1 cellular context compared by ENCODE assay signal in the genomic region with DNA sequence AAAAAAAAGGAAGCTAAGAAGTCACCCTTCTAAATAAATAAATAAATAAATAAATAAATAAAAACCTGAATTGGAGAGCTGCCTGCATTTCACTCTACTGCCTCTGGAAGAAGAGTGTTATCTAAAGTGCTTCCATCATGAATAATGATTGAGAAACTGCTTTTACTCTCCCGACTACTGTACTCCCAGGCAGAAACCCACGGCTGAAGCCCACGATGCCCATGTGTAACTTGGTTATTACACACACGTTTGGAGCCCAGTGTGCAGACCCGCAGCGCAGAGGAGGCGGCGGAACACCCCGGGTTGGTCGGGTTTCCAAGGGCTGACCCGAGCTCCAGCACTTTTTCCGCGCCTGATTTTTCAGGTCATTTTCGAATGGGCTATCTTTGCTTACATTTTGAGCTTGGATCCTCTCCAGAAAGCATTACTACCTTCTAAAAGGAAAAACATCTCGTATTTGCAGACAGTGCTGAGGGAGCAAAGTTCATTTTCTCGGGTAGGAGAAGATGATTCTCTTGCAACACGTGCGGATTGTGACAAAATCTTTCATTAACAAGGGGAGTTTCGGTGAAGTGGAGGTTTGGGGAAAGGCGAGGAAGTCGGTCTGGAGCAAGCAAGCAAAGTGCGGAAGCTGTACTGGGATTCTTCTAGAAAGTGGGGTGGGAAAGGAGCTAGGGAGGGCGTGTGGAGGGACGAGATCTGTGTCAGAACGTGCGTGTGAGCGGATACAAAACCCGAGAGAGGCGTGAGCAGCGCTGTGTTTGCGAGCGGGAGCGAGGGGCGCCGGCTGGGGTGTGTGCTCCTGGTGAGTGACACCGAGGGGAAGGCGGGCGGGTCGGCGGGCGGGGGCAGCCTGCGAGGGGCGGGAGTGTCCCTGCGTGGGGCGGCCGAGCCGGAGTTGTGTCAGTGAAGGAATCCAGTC.
TF ChIP-seq lines count a peak whose summit lies in the region.

A gene with protein sequence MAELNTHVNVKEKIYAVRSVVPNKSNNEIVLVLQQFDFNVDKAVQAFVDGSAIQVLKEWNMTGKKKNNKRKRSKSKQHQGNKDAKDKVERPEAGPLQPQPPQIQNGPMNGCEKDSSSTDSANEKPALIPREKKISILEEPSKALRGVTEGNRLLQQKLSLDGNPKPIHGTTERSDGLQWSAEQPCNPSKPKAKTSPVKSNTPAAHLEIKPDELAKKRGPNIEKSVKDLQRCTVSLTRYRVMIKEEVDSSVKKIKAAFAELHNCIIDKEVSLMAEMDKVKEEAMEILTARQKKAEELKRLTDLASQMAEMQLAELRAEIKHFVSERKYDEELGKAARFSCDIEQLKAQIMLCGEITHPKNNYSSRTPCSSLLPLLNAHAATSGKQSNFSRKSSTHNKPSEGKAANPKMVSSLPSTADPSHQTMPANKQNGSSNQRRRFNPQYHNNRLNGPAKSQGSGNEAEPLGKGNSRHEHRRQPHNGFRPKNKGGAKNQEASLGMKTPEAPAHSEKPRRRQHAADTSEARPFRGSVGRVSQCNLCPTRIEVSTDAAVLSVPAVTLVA (plus strand): TSS at position 897 of the 922 bp plus-strand sequence. CDS start 82,552 bp downstream, outside the sequence.

TF ChIP-seq in HepG2, 621 proteins besides CTCF, POLR2A, EP300 and RAD21 (continued from another document and continues in another):
- TF ChIP-seq, protein P1, sequence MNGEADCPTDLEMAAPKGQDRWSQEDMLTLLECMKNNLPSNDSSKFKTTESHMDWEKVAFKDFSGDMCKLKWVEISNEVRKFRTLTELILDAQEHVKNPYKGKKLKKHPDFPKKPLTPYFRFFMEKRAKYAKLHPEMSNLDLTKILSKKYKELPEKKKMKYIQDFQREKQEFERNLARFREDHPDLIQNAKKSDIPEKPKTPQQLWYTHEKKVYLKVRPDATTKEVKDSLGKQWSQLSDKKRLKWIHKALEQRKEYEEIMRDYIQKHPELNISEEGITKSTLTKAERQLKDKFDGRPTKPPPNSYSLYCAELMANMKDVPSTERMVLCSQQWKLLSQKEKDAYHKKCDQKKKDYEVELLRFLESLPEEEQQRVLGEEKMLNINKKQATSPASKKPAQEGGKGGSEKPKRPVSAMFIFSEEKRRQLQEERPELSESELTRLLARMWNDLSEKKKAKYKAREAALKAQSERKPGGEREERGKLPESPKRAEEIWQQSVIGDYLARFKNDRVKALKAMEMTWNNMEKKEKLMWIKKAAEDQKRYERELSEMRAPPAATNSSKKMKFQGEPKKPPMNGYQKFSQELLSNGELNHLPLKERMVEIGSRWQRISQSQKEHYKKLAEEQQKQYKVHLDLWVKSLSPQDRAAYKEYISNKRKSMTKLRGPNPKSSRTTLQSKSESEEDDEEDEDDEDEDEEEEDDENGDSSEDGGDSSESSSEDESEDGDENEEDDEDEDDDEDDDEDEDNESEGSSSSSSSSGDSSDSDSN (CRISPR knock-in tag; IDR thresholded peaks at IDR 0.05) = peak; percentile 76
- TF ChIP-seq, protein P2, sequence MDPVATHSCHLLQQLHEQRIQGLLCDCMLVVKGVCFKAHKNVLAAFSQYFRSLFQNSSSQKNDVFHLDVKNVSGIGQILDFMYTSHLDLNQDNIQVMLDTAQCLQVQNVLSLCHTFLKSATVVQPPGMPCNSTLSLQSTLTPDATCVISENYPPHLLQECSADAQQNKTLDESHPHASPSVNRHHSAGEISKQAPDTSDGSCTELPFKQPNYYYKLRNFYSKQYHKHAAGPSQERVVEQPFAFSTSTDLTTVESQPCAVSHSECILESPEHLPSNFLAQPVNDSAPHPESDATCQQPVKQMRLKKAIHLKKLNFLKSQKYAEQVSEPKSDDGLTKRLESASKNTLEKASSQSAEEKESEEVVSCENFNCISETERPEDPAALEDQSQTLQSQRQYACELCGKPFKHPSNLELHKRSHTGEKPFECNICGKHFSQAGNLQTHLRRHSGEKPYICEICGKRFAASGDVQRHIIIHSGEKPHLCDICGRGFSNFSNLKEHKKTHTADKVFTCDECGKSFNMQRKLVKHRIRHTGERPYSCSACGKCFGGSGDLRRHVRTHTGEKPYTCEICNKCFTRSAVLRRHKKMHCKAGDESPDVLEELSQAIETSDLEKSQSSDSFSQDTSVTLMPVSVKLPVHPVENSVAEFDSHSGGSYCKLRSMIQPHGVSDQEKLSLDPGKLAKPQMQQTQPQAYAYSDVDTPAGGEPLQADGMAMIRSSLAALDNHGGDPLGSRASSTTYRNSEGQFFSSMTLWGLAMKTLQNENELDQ (CRISPR knock-in tag; IDR thresholded peaks at IDR 0.05; ENCODE audit: borderline replicate concordance) = peak; percentile 46; the same call in 1 of the 2 replicates
- TF ChIP-seq ZNF235 (CRISPR knock-in tag; IDR thresholded peaks at IDR 0.05; ENCODE audit: borderline replicate concordance) (no peak), ARID2 (CRISPR knock-in tag; IDR thresholded peaks at IDR 0.05; ENCODE audit: borderline replicate concordance) (0 out of 2 replicates have a peak, but pooled peaks have one; percentile 57), ZNF577 (CRISPR knock-in tag; IDR thresholded peaks at IDR 0.05; ENCODE audit: borderline replicate concordance, low read depth) (no peak), MTA1 (CRISPR knock-in tag; IDR thresholded peaks at IDR 0.05; ENCODE audit: borderline replicate concordance) (peak; percentile 93), KLF15 (CRISPR knock-in tag; IDR thresholded peaks at IDR 0.05; ENCODE audit: borderline replicate concordance) (no peak), SNRNP70 (IDR thresholded peaks at IDR 0.05; ENCODE audit: low read depth, low read length) (no peak), ASH2L (IDR thresholded peaks at IDR 0.05; ENCODE audit: insufficient read length, low read depth, low read length) (peak; percentile 97), ZNF766 (CRISPR knock-in tag; IDR thresholded peaks at IDR 0.05; ENCODE audit: borderline replicate concordance) (peak; percentile 34; the same call in 1 of the 2 replicates), IKZF1 (IDR thresholded peaks at IDR 0.05) (no peak), ZFAT (CRISPR knock-in tag; conservative IDR thresholded peaks at IDR 0.05) (no peak), POGZ (CRISPR knock-in tag; IDR thresholded peaks at IDR 0.05) (peak; percentile 73), ZFX (CRISPR knock-in tag; IDR thresholded peaks at IDR 0.05; ENCODE audit: low read depth) (peak; percentile 62; the same call in 1 of the 2 replicates), SALL2 (CRISPR knock-in tag; IDR thresholded peaks at IDR 0.05) (peak; percentile 43; the same call in 1 of the 2 replicates), ZNF883 (CRISPR knock-in tag; IDR thresholded peaks at IDR 0.05; ENCODE audit: not compliant biosample characterization) (no peak), RBFOX2 (IDR thresholded peaks at IDR 0.05; ENCODE audit: low read depth, low read length) (peak; percentile 76), ZNF891 (CRISPR knock-in tag; IDR thresholded peaks at IDR 0.05) (no peak; the same call in 1 of the 2 replicates), ZNF234 (CRISPR knock-in tag; conservative IDR thresholded peaks at IDR 0.05) (no peak), ZNF180 (CRISPR knock-in tag; IDR thresholded peaks at IDR 0.05; ENCODE audit: borderline replicate concordance, low read depth) (no peak), MBD4 (IDR thresholded peaks at IDR 0.05; ENCODE audit: borderline replicate concordance, low read length) (no peak), ZNF589 (CRISPR knock-in tag; conservative IDR thresholded peaks at IDR 0.05) (no peak; the same call in 1 of the 2 replicates), CHCHD3 (CRISPR knock-in tag; IDR thresholded peaks at IDR 0.05) (no peak), ZZZ3 (CRISPR knock-in tag; IDR thresholded peaks at IDR 0.05; ENCODE audit: borderline replicate concordance) (no peak), ELF3 (CRISPR knock-in tag; IDR thresholded peaks at IDR 0.05) (peak; percentile 71), ARNT (IDR thresholded peaks at IDR 0.05) (no peak), DNMT3B (CRISPR knock-in tag; conservative IDR thresholded peaks at IDR 0.05) (peak; percentile 88; the same call in 1 of the 2 replicates), NFE2 (CRISPR knock-in tag; IDR thresholded peaks at IDR 0.05) (no peak), RXRA (CRISPR knock-in tag; IDR thresholded peaks at IDR 0.05) (no peak; the same call in 1 of the 2 replicates), ZNF160 (CRISPR knock-in tag; IDR thresholded peaks at IDR 0.05) (no peak), TEAD3 (CRISPR knock-in tag; optimal IDR thresholded peaks at IDR 0.05; ENCODE audit: borderline replicate concordance) (peak; percentile 55), ZNF530 (CRISPR knock-in tag; IDR thresholded peaks at IDR 0.05; ENCODE audit: low read depth) (0 out of 2 replicates have a peak, but pooled peaks have one; percentile 73), ZNF790 (CRISPR knock-in tag; IDR thresholded peaks at IDR 0.05; ENCODE audit: borderline replicate concordance) (no peak; the same call in 1 of the 2 replicates), ZNF337 (CRISPR knock-in tag; IDR thresholded peaks at IDR 0.05; ENCODE audit: borderline replicate concordance, low read depth) (no peak), ZNF251 (CRISPR knock-in tag; IDR thresholded peaks at IDR 0.05) (no peak), ZNF205 (CRISPR knock-in tag; IDR thresholded peaks at IDR 0.05) (peak; percentile 77; the same call in 1 of the 2 replicates)
- TF ChIP-seq, protein P3, sequence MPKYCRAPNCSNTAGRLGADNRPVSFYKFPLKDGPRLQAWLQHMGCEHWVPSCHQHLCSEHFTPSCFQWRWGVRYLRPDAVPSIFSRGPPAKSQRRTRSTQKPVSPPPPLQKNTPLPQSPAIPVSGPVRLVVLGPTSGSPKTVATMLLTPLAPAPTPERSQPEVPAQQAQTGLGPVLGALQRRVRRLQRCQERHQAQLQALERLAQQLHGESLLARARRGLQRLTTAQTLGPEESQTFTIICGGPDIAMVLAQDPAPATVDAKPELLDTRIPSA (CRISPR knock-in tag; IDR thresholded peaks at IDR 0.05; ENCODE audit: borderline replicate concordance) = no peak; the same call in 1 of the 2 replicates
- TF ChIP-seq, protein P4, sequence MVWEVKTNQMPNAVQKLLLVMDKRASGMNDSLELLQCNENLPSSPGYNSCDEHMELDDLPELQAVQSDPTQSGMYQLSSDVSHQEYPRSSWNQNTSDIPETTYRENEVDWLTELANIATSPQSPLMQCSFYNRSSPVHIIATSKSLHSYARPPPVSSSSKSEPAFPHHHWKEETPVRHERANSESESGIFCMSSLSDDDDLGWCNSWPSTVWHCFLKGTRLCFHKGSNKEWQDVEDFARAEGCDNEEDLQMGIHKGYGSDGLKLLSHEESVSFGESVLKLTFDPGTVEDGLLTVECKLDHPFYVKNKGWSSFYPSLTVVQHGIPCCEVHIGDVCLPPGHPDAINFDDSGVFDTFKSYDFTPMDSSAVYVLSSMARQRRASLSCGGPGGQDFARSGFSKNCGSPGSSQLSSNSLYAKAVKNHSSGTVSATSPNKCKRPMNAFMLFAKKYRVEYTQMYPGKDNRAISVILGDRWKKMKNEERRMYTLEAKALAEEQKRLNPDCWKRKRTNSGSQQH (CRISPR knock-in tag; IDR thresholded peaks at IDR 0.05; ENCODE audit: low read depth) = peak; percentile 20; the same call in 1 of the 2 replicates
- TF ChIP-seq, protein P5, sequence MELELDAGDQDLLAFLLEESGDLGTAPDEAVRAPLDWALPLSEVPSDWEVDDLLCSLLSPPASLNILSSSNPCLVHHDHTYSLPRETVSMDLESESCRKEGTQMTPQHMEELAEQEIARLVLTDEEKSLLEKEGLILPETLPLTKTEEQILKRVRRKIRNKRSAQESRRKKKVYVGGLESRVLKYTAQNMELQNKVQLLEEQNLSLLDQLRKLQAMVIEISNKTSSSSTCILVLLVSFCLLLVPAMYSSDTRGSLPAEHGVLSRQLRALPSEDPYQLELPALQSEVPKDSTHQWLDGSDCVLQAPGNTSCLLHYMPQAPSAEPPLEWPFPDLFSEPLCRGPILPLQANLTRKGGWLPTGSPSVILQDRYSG (CRISPR knock-in tag; IDR thresholded peaks at IDR 0.05) = no peak
- TF ChIP-seq, protein P6, sequence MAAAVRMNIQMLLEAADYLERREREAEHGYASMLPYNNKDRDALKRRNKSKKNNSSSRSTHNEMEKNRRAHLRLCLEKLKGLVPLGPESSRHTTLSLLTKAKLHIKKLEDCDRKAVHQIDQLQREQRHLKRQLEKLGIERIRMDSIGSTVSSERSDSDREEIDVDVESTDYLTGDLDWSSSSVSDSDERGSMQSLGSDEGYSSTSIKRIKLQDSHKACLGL (CRISPR knock-in tag; IDR thresholded peaks at IDR 0.05) = no peak; the same call in 1 of the 2 replicates
- TF ChIP-seq, protein P7, sequence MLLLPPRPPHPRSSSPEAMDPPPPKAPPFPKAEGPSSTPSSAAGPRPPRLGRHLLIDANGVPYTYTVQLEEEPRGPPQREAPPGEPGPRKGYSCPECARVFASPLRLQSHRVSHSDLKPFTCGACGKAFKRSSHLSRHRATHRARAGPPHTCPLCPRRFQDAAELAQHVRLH (CRISPR knock-in tag; IDR thresholded peaks at IDR 0.05; ENCODE audit: borderline replicate concordance, low read depth) = peak; percentile 79
- TF ChIP-seq, protein P8, sequence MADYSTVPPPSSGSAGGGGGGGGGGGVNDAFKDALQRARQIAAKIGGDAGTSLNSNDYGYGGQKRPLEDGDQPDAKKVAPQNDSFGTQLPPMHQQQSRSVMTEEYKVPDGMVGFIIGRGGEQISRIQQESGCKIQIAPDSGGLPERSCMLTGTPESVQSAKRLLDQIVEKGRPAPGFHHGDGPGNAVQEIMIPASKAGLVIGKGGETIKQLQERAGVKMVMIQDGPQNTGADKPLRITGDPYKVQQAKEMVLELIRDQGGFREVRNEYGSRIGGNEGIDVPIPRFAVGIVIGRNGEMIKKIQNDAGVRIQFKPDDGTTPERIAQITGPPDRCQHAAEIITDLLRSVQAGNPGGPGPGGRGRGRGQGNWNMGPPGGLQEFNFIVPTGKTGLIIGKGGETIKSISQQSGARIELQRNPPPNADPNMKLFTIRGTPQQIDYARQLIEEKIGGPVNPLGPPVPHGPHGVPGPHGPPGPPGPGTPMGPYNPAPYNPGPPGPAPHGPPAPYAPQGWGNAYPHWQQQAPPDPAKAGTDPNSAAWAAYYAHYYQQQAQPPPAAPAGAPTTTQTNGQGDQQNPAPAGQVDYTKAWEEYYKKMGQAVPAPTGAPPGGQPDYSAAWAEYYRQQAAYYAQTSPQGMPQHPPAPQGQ (CRISPR knock-in tag; IDR thresholded peaks at IDR 0.05; ENCODE audit: borderline replicate concordance) = no peak
- TF ChIP-seq, protein P9, sequence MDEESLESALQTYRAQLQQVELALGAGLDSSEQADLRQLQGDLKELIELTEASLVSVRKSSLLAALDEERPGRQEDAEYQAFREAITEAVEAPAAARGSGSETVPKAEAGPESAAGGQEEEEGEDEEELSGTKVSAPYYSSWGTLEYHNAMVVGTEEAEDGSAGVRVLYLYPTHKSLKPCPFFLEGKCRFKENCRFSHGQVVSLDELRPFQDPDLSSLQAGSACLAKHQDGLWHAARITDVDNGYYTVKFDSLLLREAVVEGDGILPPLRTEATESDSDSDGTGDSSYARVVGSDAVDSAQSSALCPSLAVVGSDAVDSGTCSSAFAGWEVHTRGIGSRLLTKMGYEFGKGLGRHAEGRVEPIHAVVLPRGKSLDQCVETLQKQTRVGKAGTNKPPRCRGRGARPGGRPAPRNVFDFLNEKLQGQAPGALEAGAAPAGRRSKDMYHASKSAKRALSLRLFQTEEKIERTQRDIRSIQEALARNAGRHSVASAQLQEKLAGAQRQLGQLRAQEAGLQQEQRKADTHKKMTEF (CRISPR knock-in tag; IDR thresholded peaks at IDR 0.05) = peak; percentile 83
